Comparison of ENCODE assay signal across 9 cellular contexts in the genomic region with DNA sequence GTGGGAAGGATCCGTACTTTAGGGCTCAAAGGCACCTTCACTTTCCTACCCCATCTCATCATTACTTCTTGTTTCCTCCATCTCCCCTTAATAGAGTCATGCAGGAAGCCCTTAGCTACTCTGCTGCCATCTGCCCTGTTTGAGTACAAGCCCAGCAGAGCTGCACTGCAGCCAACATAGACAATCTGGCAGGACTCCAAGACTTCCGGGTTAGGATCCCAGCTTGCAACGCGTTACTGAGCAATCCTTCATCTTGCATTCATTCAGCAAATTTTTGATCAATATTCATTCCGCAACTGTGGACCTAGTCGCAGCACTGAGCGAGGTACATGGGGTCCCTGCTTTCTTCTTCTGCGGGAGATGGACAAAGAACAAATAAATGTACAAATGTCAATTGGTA.
DNase-seq lines count a peak whose midpoint lies in the region; ATAC-seq and TF ChIP-seq lines count a peak whose summit lies in the region.
"Had no signal": no experiment of that assay in that cellular context is flagged by ENCODE, and none has a peak within 500 bp of the region (broad histone marks: within the 10 kb centered on the region; RNA-seq: fewer than 3 reads in every experiment).

No MANE protein-coding gene starts in this region.

- DNase-seq in LoVo (ENCODE audit: low spot score), result peak; percentile 15
- no peak for DNase-seq in activated T-helper 1 cell treated with anti-CD3 and anti-CD28 coated beads, Interleukin-12 subunit alpha, Interleukin-12 subunit beta, Interleukin-2, Interleukin-4 antibody, amounts not matched to agents 30 ng/mL and 10 ng/mL and 1 ng/mL, durations not matched to agents 14 hours and 24 hours and 36 hours (ENCODE audit: low spot score)
- peak in 2 of 3 donors; percentile 44 to 68 for DNase-seq in right lobe of liver
- no peak for DNase-seq in SK-N-DZ (ENCODE audit: low spot score)
- no peak for DNase-seq in effector memory CD4-positive, alpha-beta T cell
- DNase-seq: activated CD4-positive, alpha-beta T cell treated with anti-CD3 and anti-CD28 coated beads for 48 hours had no signal

- no peaks in the 10 kb centered on the region for H3K9me3 ChIP-seq in right lobe of liver
- no peaks in the 10 kb centered on the region for H3K9me3 ChIP-seq in effector memory CD4-positive, alpha-beta T cell (ENCODE audit: control insufficient read depth, low read length)

- H3K27ac ChIP-seq in C4-2B (peak overlapping the region; percentile 16; the same call in 1 of the 2 replicates), right lobe of liver (no peak overlapping the region)
- no peak overlapping the region for H3K27ac ChIP-seq in effector memory CD4-positive, alpha-beta T cell (ENCODE audit: insufficient read depth, low read length, poor library complexity, severe bottlenecking)

- H3K27me3 ChIP-seq in right lobe of liver, result no peaks in the 10 kb centered on the region
- no peaks in the 10 kb centered on the region for H3K27me3 ChIP-seq in effector memory CD4-positive, alpha-beta T cell (replicated peaks; ENCODE audit: control insufficient read depth, insufficient read depth, low read length, poor library complexity, severe bottlenecking)

- intact Hi-C loops in activated T-helper 1 cell treated with anti-CD3 and anti-CD28 coated beads, Interleukin-12 subunit alpha, Interleukin-12 subunit beta, Interleukin-2, Interleukin-4 antibody, amounts not matched to agents 30 ng/mL and 10 ng/mL and 1 ng/mL, durations not matched to agents 14 hours and 24 hours and 36 hours (cut with micrococcal nuclease), result no loop called here
- intact Hi-C loops in right lobe of liver (cut with DNase I), result no loop called here

- H3K36me3 Mint-ChIP-seq in activated T-helper 1 cell treated with anti-CD3 and anti-CD28 coated beads, Interleukin-12 subunit alpha, Interleukin-12 subunit beta, Interleukin-2, Interleukin-4 antibody, amounts not matched to agents 30 ng/mL and 10 ng/mL and 1 ng/mL, durations not matched to agents 14 hours and 24 hours and 36 hours (ENCODE audit: low read depth), result no peaks in the 10 kb centered on the region

- peaks cover 0 to 5% (median 0%) of the 10 kb centered on the region in 4 donors for H3K4me1 ChIP-seq in right lobe of liver
- no peaks in the 10 kb centered on the region for H3K4me1 ChIP-seq in effector memory CD4-positive, alpha-beta T cell (ENCODE audit: control insufficient read depth, insufficient read depth, low read length, poor library complexity, severe bottlenecking)

- no peak for TF ChIP-seq POLR2A in right lobe of liver (IDR thresholded peaks at IDR 0.05)

- H3K9me3 Mint-ChIP-seq in activated T-helper 1 cell treated with anti-CD3 and anti-CD28 coated beads, Interleukin-12 subunit alpha, Interleukin-12 subunit beta, Interleukin-2, Interleukin-4 antibody, amounts not matched to agents 30 ng/mL and 10 ng/mL and 1 ng/mL, durations not matched to agents 14 hours and 24 hours and 36 hours, result no peaks in the 10 kb centered on the region

- ATAC-seq in right lobe of liver (peak; percentile 70 to 85 (median 80)), GM18517 (IDR thresholded peaks at IDR 0.05; ENCODE audit: unreplicated experiment) (no peak), HG02759 (IDR thresholded peaks at IDR 0.05; ENCODE audit: unreplicated experiment) (no peak)

- H3K4me1 Mint-ChIP-seq in activated T-helper 1 cell treated with anti-CD3 and anti-CD28 coated beads, Interleukin-12 subunit alpha, Interleukin-12 subunit beta, Interleukin-2, Interleukin-4 antibody, amounts not matched to agents 30 ng/mL and 10 ng/mL and 1 ng/mL, durations not matched to agents 14 hours and 24 hours and 36 hours (ENCODE audit: low read depth), result peaks cover 13% of the 10 kb centered on the region

- H3K27me3 Mint-ChIP-seq in activated T-helper 1 cell treated with anti-CD3 and anti-CD28 coated beads, Interleukin-12 subunit alpha, Interleukin-12 subunit beta, Interleukin-2, Interleukin-4 antibody, amounts not matched to agents 30 ng/mL and 10 ng/mL and 1 ng/mL, durations not matched to agents 14 hours and 24 hours and 36 hours (ENCODE audit: insufficient read depth), result no peaks in the 10 kb centered on the region

- TF ChIP-seq CTCF in C4-2B (conservative IDR thresholded peaks at IDR 0.05) (no peak), right lobe of liver (IDR thresholded peaks at IDR 0.05) (no peak)

- peak overlapping the region; percentile 1 for H3K27ac Mint-ChIP-seq in activated T-helper 1 cell treated with anti-CD3 and anti-CD28 coated beads, Interleukin-12 subunit alpha, Interleukin-12 subunit beta, Interleukin-2, Interleukin-4 antibody, amounts not matched to agents 30 ng/mL and 10 ng/mL and 1 ng/mL, durations not matched to agents 14 hours and 24 hours and 36 hours

- H3K4me3 ChIP-seq in right lobe of liver, result no peak overlapping the region
- H3K4me3 ChIP-seq in effector memory CD4-positive, alpha-beta T cell (ENCODE audit: insufficient read depth, low read depth, low read length, poor library complexity, severe bottlenecking), result no peak overlapping the region

- 45% methylated on average over 8 of the region's 8 CpGs for WGBS in right lobe of liver (ENCODE audit: insufficient coverage, low coverage, low lambda C conversion rate, missing lambda C conversion rate)

- no peak overlapping the region for H3K4me3 Mint-ChIP-seq in activated T-helper 1 cell treated with anti-CD3 and anti-CD28 coated beads, Interleukin-12 subunit alpha, Interleukin-12 subunit beta, Interleukin-2, Interleukin-4 antibody, amounts not matched to agents 30 ng/mL and 10 ng/mL and 1 ng/mL, durations not matched to agents 14 hours and 24 hours and 36 hours

- H3K36me3 ChIP-seq in right lobe of liver, result no peaks in the 10 kb centered on the region
- H3K36me3 ChIP-seq in effector memory CD4-positive, alpha-beta T cell (ENCODE audit: control insufficient read depth, insufficient read depth, low read length), result no peaks in the 10 kb centered on the region

Comparison
In these comparisons a context has a peak if more than half of its experiments do, and no peak if none do; other contexts are left out.
1. DNase-seq: peak in LoVo (single experiment) and right lobe of liver (2 of 3); none in activated T-helper 1 cell treated with anti-CD3 and anti-CD28 coated beads, Interleukin-12 subunit alpha, Interleukin-12 subunit beta, Interleukin-2, Interleukin-4 antibody, amounts not matched to agents 30 ng/mL and 10 ng/mL and 1 ng/mL, durations not matched to agents 14 hours and 24 hours and 36 hours (single experiment), SK-N-DZ (single experiment) and effector memory CD4-positive, alpha-beta T cell (0 of 3).
2. ATAC-seq: peak in right lobe of liver (4 of 4); none in GM18517 (single experiment) and HG02759 (single experiment).